Comparison of ENCODE assay signal across 24 cellular contexts in genomic region chr7:86454753-86455152, GRCh38.
A peak's percentile ranks its signal among the peaks of the same experiment; 100 is the strongest.
DNase-seq lines count a peak whose midpoint lies in the region; ATAC-seq and TF ChIP-seq lines count a peak whose summit lies in the region.
"Had no signal": no experiment of that assay in that cellular context is flagged by ENCODE, and none has a peak within 500 bp of the region (broad histone marks: within the 10 kb centered on the region; RNA-seq: fewer than 3 reads in every experiment).

No MANE protein-coding gene starts in this region.

- no peak overlapping the region for H4K8ac ChIP-seq in mesenchymal stem cell (ENCODE audit: low read length)

- H3K36me3 Mint-ChIP-seq in GM23338 (ENCODE audit: low read depth): no peaks in the 10 kb centered on the region
- H3K36me3 Mint-ChIP-seq: CD4-positive, CD25-positive, alpha-beta regulatory T cell; CD8-positive, alpha-beta memory T cell had no signal

- H3K9me3 ChIP-seq in BLaER1: no peaks in the 10 kb centered on the region
- no peaks in the 10 kb centered on the region for H3K9me3 ChIP-seq in OCI-LY3 (ENCODE audit: insufficient read depth, low read length)
- H3K9me3 ChIP-seq in mesenchymal stem cell (ENCODE audit: control insufficient read depth, low read length): no peaks in the 10 kb centered on the region
- H3K9me3 ChIP-seq: A549, BE2C had no signal

- H3K4ac ChIP-seq in mesenchymal stem cell (ENCODE audit: low read depth in 1 of 2, low read length in 2 of 2): no peak overlapping the region

- peaks cover 21% of the 10 kb centered on the region for H3K4me1 Mint-ChIP-seq in GM23338
- H3K4me1 Mint-ChIP-seq: CD4-positive, CD25-positive, alpha-beta regulatory T cell; CD8-positive, alpha-beta memory T cell had no signal

- H3K27me3 Mint-ChIP-seq in GM23338 (ENCODE audit: insufficient read depth, low read depth, poor library complexity): peaks cover 2% of the 10 kb centered on the region
- H3K27me3 Mint-ChIP-seq: CD4-positive, CD25-positive, alpha-beta regulatory T cell; CD8-positive, alpha-beta memory T cell had no signal

- no peaks in the 10 kb centered on the region for H4K20me1 ChIP-seq in BLaER1
- H4K20me1 ChIP-seq in GM23338 (replicated peaks; ENCODE audit: insufficient read depth): no peaks in the 10 kb centered on the region
- no peaks in the 10 kb centered on the region for H4K20me1 ChIP-seq in OCI-LY3 (ENCODE audit: insufficient read depth, low read length)

- no peak overlapping the region for H3K27ac ChIP-seq in BLaER1
- no peak overlapping the region for H3K27ac ChIP-seq in GM23338 (ENCODE audit: low read depth)
- H3K27ac ChIP-seq in OCI-LY3 (ENCODE audit: low read length): no peak overlapping the region
- H3K27ac ChIP-seq in mesenchymal stem cell (ENCODE audit: low read length, poor library complexity, severe bottlenecking): no peak overlapping the region
- H3K27ac ChIP-seq: A549, C4-2B, GM23248 had no signal

- intact Hi-C loops in lower leg skin (cut with DNase I; ENCODE audit: low total_unique reads): no loop called here

- no peak overlapping the region for H3K4me3 Mint-ChIP-seq in GM23338
- H3K4me3 Mint-ChIP-seq: CD4-positive, CD25-positive, alpha-beta regulatory T cell; CD8-positive, alpha-beta memory T cell; H9 had no signal

- no peaks in the 10 kb centered on the region for H3F3A ChIP-seq in GM23338 (replicated peaks; ENCODE audit: low read depth)

- H3K9me2 ChIP-seq in GM23338 (ENCODE audit: insufficient read depth): no peaks in the 10 kb centered on the region; the same call in 1 of the 2 replicates

- no peak overlapping the region; the same call in 1 of the 2 replicates for H2AFZ ChIP-seq in GM23338
- H2AFZ ChIP-seq in OCI-LY3 (ENCODE audit: low read depth, low read length): no peak overlapping the region
- H2AFZ ChIP-seq in mesenchymal stem cell (ENCODE audit: low read depth, low read length): no peak overlapping the region
- H2AFZ ChIP-seq: GM23248 had no signal

- no peak overlapping the region for H2AK5ac ChIP-seq in mesenchymal stem cell (ENCODE audit: low read length, severe bottlenecking)

- H3K4me1 ChIP-seq in BLaER1: peaks cover 14% of the 10 kb centered on the region
- peaks cover 12% of the 10 kb centered on the region; the same call in 1 of the 2 replicates for H3K4me1 ChIP-seq in GM23338 (ENCODE audit: insufficient read depth)
- H3K4me1 ChIP-seq in OCI-LY3 (ENCODE audit: low read length): peaks cover 8% of the 10 kb centered on the region
- H3K4me1 ChIP-seq in mesenchymal stem cell (ENCODE audit: control insufficient read depth, insufficient read depth, low read depth, low read length): no peaks in the 10 kb centered on the region
- H3K4me1 ChIP-seq: A549, BE2C had no signal

- H3K4me2 ChIP-seq in BLaER1 (peak overlapping the region; percentile 20), GM23338 (no peak overlapping the region), OCI-LY3 (ENCODE audit: low read length) (peak overlapping the region; percentile 13; the same call in 1 of the 2 replicates), mesenchymal stem cell (ENCODE audit: low read length, poor library complexity, severe bottlenecking) (no peak overlapping the region)
- H3K4me2 ChIP-seq: A549 had no signal

- no peak overlapping the region for H3K4me3 ChIP-seq in BLaER1
- H3K4me3 ChIP-seq in GM23338: no peak overlapping the region
- H3K4me3 ChIP-seq in OCI-LY3 (ENCODE audit: low read length): no peak overlapping the region
- H3K4me3 ChIP-seq in lower leg skin (ENCODE audit: low read depth, poor library complexity, severe bottlenecking): no peak overlapping the region
- no peak overlapping the region for H3K4me3 ChIP-seq in mesenchymal stem cell (ENCODE audit: insufficient read depth in 1 of 2, low read depth in 1 of 2, low read length in 2 of 2)
- H3K4me3 ChIP-seq: A549, GM12878, GM23248 had no signal

- no peak overlapping the region for H4K91ac ChIP-seq in mesenchymal stem cell (ENCODE audit: low read length)

- H3K18ac ChIP-seq in mesenchymal stem cell (ENCODE audit: low read depth in 1 of 2, low read length in 2 of 2): no peak overlapping the region

- WGBS in lower leg skin, 2 donors: 87 to 93% methylated on average over 2 of the region's 2 CpGs
- no CpG with 5 or more reads among the region's 2 CpGs for WGBS in mesenchymal stem cell

- no peak overlapping the region for H3K23ac ChIP-seq in mesenchymal stem cell (ENCODE audit: low read length in 2 of 2)

- H2BK5ac ChIP-seq in mesenchymal stem cell (ENCODE audit: low read depth, low read length, poor library complexity, severe bottlenecking): no peak overlapping the region

- H2BK120ac ChIP-seq in mesenchymal stem cell (ENCODE audit: low read depth, low read length): no peak overlapping the region

- no peaks in the 10 kb centered on the region for H3K27me3 ChIP-seq in BLaER1
- no peaks in the 10 kb centered on the region for H3K27me3 ChIP-seq in GM23338 (ENCODE audit: insufficient read depth)
- H3K27me3 ChIP-seq in OCI-LY3 (ENCODE audit: low read depth, low read length): no peaks in the 10 kb centered on the region
- H3K27me3 ChIP-seq in mesenchymal stem cell (ENCODE audit: control insufficient read depth in 1 of 2, insufficient read depth in 1 of 2, low read length in 2 of 2): no peaks in the 10 kb centered on the region
- H3K27me3 ChIP-seq: BE2C had no signal

- DNase-seq in GM23338 (ENCODE audit: low spot score) (no peak), SKM-1 treated with dmso at 0.1 percent for 144 hours (lab: John Stamatoyannopoulos, UW; ENCODE audit: unreplicated experiment) (peak; percentile 47), NCI-H1092 (lab: John Stamatoyannopoulos, UW) (no peak), lower leg skin (ENCODE audit: low spot score in 2 of 2) (no peak), superior temporal gyrus (ENCODE audit: extremely low spot score) (no peak), mesenchymal stem cell (no peak)
- DNase-seq: 8988T; ACHN; AML-193; BE2C; CD4-positive, CD25-positive, alpha-beta regulatory T cell; CD8-positive, alpha-beta memory T cell; DMS 273 treated with DMSO at 0.1 percent for 48 hours; DMS79; EL; GDM1; GM23248; H9 had no signal

- H3K79me1 ChIP-seq in mesenchymal stem cell (replicated peaks; ENCODE audit: low read length, poor library complexity, severe bottlenecking): no peaks in the 10 kb centered on the region

- no peak overlapping the region for H3K14ac ChIP-seq in mesenchymal stem cell (ENCODE audit: low read length in 2 of 2)

- H3K36me3 ChIP-seq in BLaER1 (no peaks in the 10 kb centered on the region), GM23338 (ENCODE audit: insufficient read depth) (no peaks in the 10 kb centered on the region), OCI-LY3 (replicated peaks; ENCODE audit: low read depth, low read length) (no peaks in the 10 kb centered on the region), mesenchymal stem cell (ENCODE audit: control insufficient read depth in 1 of 2, insufficient read depth in 2 of 2, low read depth in 1 of 2, low read length in 2 of 2) (no peaks in the 10 kb centered on the region)
- H3K36me3 ChIP-seq: BE2C had no signal

- no peak for TF ChIP-seq POLR2A in lower leg skin (IDR thresholded peaks at IDR 0.05)

- H3K27ac Mint-ChIP-seq in GM23338: peak overlapping the region; percentile 11
- H3K27ac Mint-ChIP-seq: CD4-positive, CD25-positive, alpha-beta regulatory T cell had no signal

- no peak overlapping the region for H2BK15ac ChIP-seq in mesenchymal stem cell (ENCODE audit: low read depth, poor library complexity, severe bottlenecking)

- H3K9ac ChIP-seq in BLaER1: no peak overlapping the region
- no peak overlapping the region for H3K9ac ChIP-seq in OCI-LY3 (ENCODE audit: low read length)
- no peak overlapping the region for H3K9ac ChIP-seq in mesenchymal stem cell (ENCODE audit: low read length)
- H3K9ac ChIP-seq: GM23248 had no signal

- H3K9me3 Mint-ChIP-seq in GM23338: no peaks in the 10 kb centered on the region; the same call in 2 of the 3 replicates
- H3K9me3 Mint-ChIP-seq: H9 had no signal

- H3K79me2 ChIP-seq in GM23338 (replicated peaks; ENCODE audit: insufficient read depth) (no peaks in the 10 kb centered on the region), OCI-LY3 (ENCODE audit: low read length) (no peaks in the 10 kb centered on the region)

- no peak for ATAC-seq in GM23338
- ATAC-seq: A549, GM12878, HCT116 had no signal

- no peak overlapping the region for H2BK12ac ChIP-seq in mesenchymal stem cell (ENCODE audit: low read length in 2 of 2)

- TF ChIP-seq CTCF in GM23338 (conservative IDR thresholded peaks at IDR 0.05; ENCODE audit: low read depth in 2 of 2) (no peak), OCI-LY3 (IDR thresholded peaks at IDR 0.05; ENCODE audit: low read depth, low read length) (no peak), lower leg skin (IDR thresholded peaks at IDR 0.05) (no peak)

TF ChIP-seq in GM23338, 12 proteins besides CTCF, POLR2A, EP300 and RAD21 (continues in another document):
- TF ChIP-seq JUNB (IDR thresholded peaks at IDR 0.05; ENCODE audit: unreplicated experiment): no peak
- no peak for TF ChIP-seq CREB1 (CRISPR knock-in tag; IDR thresholded peaks at IDR 0.05; ENCODE audit: low read depth)
- TF ChIP-seq EZH2 (IDR thresholded peaks at IDR 0.05; ENCODE audit: low read depth, unreplicated experiment): no peak

Comparison
In these comparisons a context has a peak if more than half of its experiments do, and no peak if none do; other contexts are left out.
1. H3K4me2 ChIP-seq: peak in BLaER1 (single experiment) and OCI-LY3 (single experiment); none in GM23338 (single experiment) and mesenchymal stem cell (single experiment).